ENCODE assay signal across 2 cellular contexts in genomic region chr19:47589824-47590223, GRCh38.
TF ChIP-seq lines count a peak whose summit lies in the region.

No MANE protein-coding gene starts in this region.

TF ChIP-seq in GM23338, 12 proteins besides CTCF, POLR2A, EP300 and RAD21 (continued from another document):
- TF ChIP-seq ZNF462 (CRISPR knock-in tag; IDR thresholded peaks at IDR 0.05) = no peak
- TF ChIP-seq ZNF114 (CRISPR knock-in tag; IDR thresholded peaks at IDR 0.05) = no peak
- no peak for TF ChIP-seq NANOG (IDR thresholded peaks at IDR 0.05; ENCODE audit: borderline replicate concordance)
- no peak for TF ChIP-seq STAT1 (IDR thresholded peaks at IDR 0.05; ENCODE audit: unreplicated experiment)
- TF ChIP-seq EZH2phosphoT487 (IDR thresholded peaks at IDR 0.05; ENCODE audit: unreplicated experiment) = no peak
- TF ChIP-seq EZH2 (IDR thresholded peaks at IDR 0.05; ENCODE audit: low read depth, unreplicated experiment) = no peak
- no peak for TF ChIP-seq POLR2AphosphoS5 (IDR thresholded peaks at IDR 0.05; ENCODE audit: low read depth)
TF ChIP-seq in GM23338: peak in this region for 0.

TF ChIP-seq in WTC11, 78 proteins besides CTCF, POLR2A, EP300 and RAD21 (continued from another document):
- TF ChIP-seq E2F4 (CRISPR knock-in tag; IDR thresholded peaks at IDR 0.05; ENCODE audit: borderline replicate concordance, low read depth) (no peak), ERG (CRISPR knock-in tag; IDR thresholded peaks at IDR 0.05) (no peak), NFATC4 (CRISPR knock-in tag; IDR thresholded peaks at IDR 0.05) (no peak), SP1 (CRISPR knock-in tag; conservative IDR thresholded peaks at IDR 0.05) (no peak)
